Comparison of ENCODE assay signal across 23 cellular contexts in the genomic region with DNA sequence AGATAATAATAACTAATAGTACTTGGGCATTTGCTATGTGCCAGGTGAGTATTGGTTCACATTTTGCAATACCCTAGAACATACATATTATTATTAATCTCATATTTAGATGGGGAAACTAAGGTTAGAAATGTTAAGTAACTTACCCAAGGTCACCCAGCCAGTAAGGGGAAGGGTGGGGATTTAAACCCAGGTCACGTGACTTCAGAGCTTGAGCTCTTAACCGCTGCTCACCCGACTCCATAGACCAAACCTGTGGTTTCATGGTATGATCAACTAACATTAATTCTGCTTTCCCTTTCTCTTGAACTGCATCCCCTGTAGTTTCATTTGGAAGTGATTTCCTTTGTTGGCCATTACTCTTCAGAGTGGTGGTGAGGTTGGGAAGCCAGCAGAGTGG.
DNase-seq lines count a peak whose midpoint lies in the region; ATAC-seq, FAIRE-seq and TF ChIP-seq lines count a peak whose summit lies in the region.
"Had no signal": no experiment of that assay in that cellular context is flagged by ENCODE, and none has a peak within 500 bp of the region (broad histone marks: within the 10 kb centered on the region; RNA-seq: fewer than 3 reads in every experiment).

No MANE protein-coding gene starts in this region.

- BruUV-seq in HepG2 (replicated peaks; lab: Mats Ljungman, UMichigan), result no TSS peak
- no TSS peak for BruUV-seq in GM12878 (replicated peaks; lab: Mats Ljungman, UMichigan)

- no peak for TF ChIP-seq POLR2A in HepG2 (IDR thresholded peaks at IDR 0.05; ENCODE audit: insufficient read depth in 1 of 2, low read depth in 2 of 2, low read length in 2 of 2)
- no peak for TF ChIP-seq POLR2A in right lobe of liver (IDR thresholded peaks at IDR 0.05)
- TF ChIP-seq POLR2A in GM12878 (IDR thresholded peaks at IDR 0.05; ENCODE audit: low read depth, low read length), result no peak

- H2AFZ ChIP-seq in HepG2 (ENCODE audit: low read length), result no peak overlapping the region
- no peak overlapping the region for H2AFZ ChIP-seq in GM12878 (ENCODE audit: control insufficient read depth, low read depth, low read length)
- H2AFZ ChIP-seq: GM23338 had no signal

- FAIRE-seq in HepG2 (lab: Jason Lieb, UNC), result no peak
- FAIRE-seq in GM12878 (lab: Jason Lieb, UNC), result no peak
- FAIRE-seq: A204.1, G401.6, GM12891, GM18507 had no signal

- TF ChIP-seq EP300 in HepG2 (IDR thresholded peaks at IDR 0.05; ENCODE audit: low read depth in 2 of 2, low read length in 2 of 2), result no peak
- no peak for TF ChIP-seq EP300 in HepG2 (CRISPR knock-in tag; IDR thresholded peaks at IDR 0.05; ENCODE audit: borderline replicate concordance)
- TF ChIP-seq EP300 in GM12878 (IDR thresholded peaks at IDR 0.05; ENCODE audit: borderline replicate concordance in 1 of 2, control insufficient read depth in 1 of 2, low read depth in 2 of 2, low read length in 2 of 2), result no peak

- H3K4me3 ChIP-seq in HepG2 (replicated peaks in 1 of 3; ENCODE audit: insufficient read depth in 1 of 3, low read depth in 2 of 3, low read length in 3 of 3) (no peak overlapping the region), right lobe of liver (no peak overlapping the region), GM12878 (no peak overlapping the region), dorsolateral prefrontal cortex (no peak overlapping the region)
- H3K4me3 ChIP-seq: GM23338 had no signal

- H3K9ac ChIP-seq in HepG2 (ENCODE audit: insufficient read depth, low read depth, low read length) (no peak overlapping the region), GM12878 (ENCODE audit: control insufficient read depth, insufficient read depth, low read length) (no peak overlapping the region)

- RAD21 ChIA-PET in GM12878 (lab: Charles Lee; ENCODE audit: unreplicated experiment), result no interaction called here

- H3K27me3 ChIP-seq in HepG2 (ENCODE audit: control insufficient read depth in 1 of 2, insufficient read depth in 2 of 2, low read length in 2 of 2), result no peaks in the 10 kb centered on the region
- no peaks in the 10 kb centered on the region for H3K27me3 ChIP-seq in right lobe of liver
- H3K27me3 ChIP-seq in GM12878 (replicated peaks in 1 of 2; ENCODE audit: control insufficient read depth in 2 of 2, insufficient read depth in 2 of 2, low read length in 1 of 2), result no peaks in the 10 kb centered on the region
- no peaks in the 10 kb centered on the region for H3K27me3 ChIP-seq in dorsolateral prefrontal cortex

- H3K4me2 ChIP-seq in HepG2 (ENCODE audit: low read depth, low read length), result no peak overlapping the region
- H3K4me2 ChIP-seq in GM12878 (ENCODE audit: control insufficient read depth, insufficient read depth), result no peak overlapping the region
- H3K4me2 ChIP-seq: GM23338 had no signal

- POLR2A ChIA-PET in HepG2 (lab: Yijun Ruan, JAX), result no interaction called here
- POLR2A ChIA-PET in GM12878 (lab: Charles Lee), result no interaction called here

- in situ Hi-C loops in HepG2 (cut with HindIII; ENCODE audit: extremely low pct_ligation_motif_present, low pct_unique_long_range_greater_than_20kb), result no loop called here
- in situ Hi-C loops in GM12878 (cut with MboI), result no loop called here

- H3K79me2 ChIP-seq in HepG2 (ENCODE audit: insufficient read depth, low read length) (no peaks in the 10 kb centered on the region), GM12878 (ENCODE audit: control insufficient read depth, insufficient read depth, low read length) (peaks cover 7% of the 10 kb centered on the region)

- ATAC-seq in HepG2, result no peak
- no peak for ATAC-seq in right lobe of liver
- ATAC-seq in GM12878, result no peak
- ATAC-seq: GM23338, HCT116 had no signal

- DNase-seq in HepG2 (ENCODE audit: low spot score), result no peak
- no peak for DNase-seq in right lobe of liver
- DNase-seq in NCI-H69 (lab: John Stamatoyannopoulos, UW), result peak; percentile 42
- no peak for DNase-seq in GM12878 (ENCODE audit: low read depth, low spot score)
- DNase-seq in renal cortical epithelial cell (ENCODE audit: low read depth), result peak; percentile 27
- no peak for DNase-seq in dorsolateral prefrontal cortex
- DNase-seq in foreskin melanocyte, result no peak
- no peak for DNase-seq in AG08396 (ENCODE audit: low spot score)
- DNase-seq: ACHN; C1 segment of cervical spinal cord; Calu3; CD4-positive, alpha-beta memory T cell; COR-L47; DMS153; DND-41; H9 had no signal

- WGBS in HepG2 (ENCODE audit: low lambda C conversion rate), result 2% methylated on average over 3 of the region's 3 CpGs
- WGBS in right lobe of liver (ENCODE audit: insufficient coverage, low coverage, low lambda C conversion rate, missing lambda C conversion rate), result 73% methylated on average over 3 of the region's 3 CpGs
- 46% methylated on average over 3 of the region's 3 CpGs for WGBS in GM12878 (ENCODE audit: insufficient coverage, insufficient replicate concordance, low lambda C conversion rate, missing lambda C conversion rate)

- CTCF ChIA-PET in HepG2 (lab: Yijun Ruan, JAX; ENCODE audit: low intra/inter-chr PET ratio, low total read pairs), result no interaction called here
- CTCF ChIA-PET in GM12878 (lab: Yijun Ruan, JAX), result no interaction called here

- H4K20me1 ChIP-seq in HepG2 (ENCODE audit: insufficient read depth, low read length), result no peaks in the 10 kb centered on the region
- no peaks in the 10 kb centered on the region for H4K20me1 ChIP-seq in GM12878 (ENCODE audit: control insufficient read depth, insufficient read depth)

- TF ChIP-seq RAD21 in HepG2 (CRISPR knock-in tag; IDR thresholded peaks at IDR 0.05) (no peak), GM12878 (IDR thresholded peaks at IDR 0.05; ENCODE audit: insufficient read depth, low read depth, low read length) (no peak)

- TF ChIP-seq CTCF in HepG2 (CRISPR knock-in tag; IDR thresholded peaks at IDR 0.05) (no peak), right lobe of liver (IDR thresholded peaks at IDR 0.05) (no peak), GM12878 (IDR thresholded peaks at IDR 0.05 in 2 of 3, conservative IDR thresholded peaks at IDR 0.05 in 1 of 3; ENCODE audit: control insufficient read depth in 2 of 3, extremely low read depth in 1 of 3, insufficient read depth in 1 of 3, low read depth in 3 of 3, low read length in 3 of 3) (no peak), dorsolateral prefrontal cortex (IDR thresholded peaks at IDR 0.05 in 54 of 56, conservative IDR thresholded peaks at IDR 0.05 in 2 of 56; ENCODE audit: low read depth in 1 of 56, partially characterized antibody in 56 of 56) (no peak)

- H3K4me1 ChIP-seq in HepG2 (ENCODE audit: insufficient read depth, low read length), result no peaks in the 10 kb centered on the region
- H3K4me1 ChIP-seq in right lobe of liver, result no peaks in the 10 kb centered on the region
- H3K4me1 ChIP-seq in GM12878 (ENCODE audit: control insufficient read depth, insufficient read depth, low read length), result peaks cover 5% of the 10 kb centered on the region; the same call in 1 of the 2 replicates

- no peak overlapping the region for H3K27ac ChIP-seq in HepG2 (ENCODE audit: extremely low read length, insufficient read depth, low read length)
- no peak overlapping the region for H3K27ac ChIP-seq in right lobe of liver
- no peak overlapping the region for H3K27ac ChIP-seq in GM12878 (ENCODE audit: control insufficient read depth, insufficient read depth)
- no peak overlapping the region for H3K27ac ChIP-seq in dorsolateral prefrontal cortex
- H3K27ac ChIP-seq: 22Rv1 had no signal

- intact Hi-C loops in HepG2 (cut with micrococcal nuclease; ENCODE audit: unreplicated experiment) (no loop called here), right lobe of liver (cut with DNase I) (no loop called here), GM12878 (cut with micrococcal nuclease; ENCODE audit: unreplicated experiment) (no loop called here), dorsolateral prefrontal cortex (cut with DNase I) (no loop called here)

- H3K9me3 ChIP-seq in HepG2 (ENCODE audit: low read length) (no peaks in the 10 kb centered on the region), right lobe of liver (no peaks in the 10 kb centered on the region), GM12878 (replicated peaks; ENCODE audit: control insufficient read depth, insufficient read depth, low read length) (no peaks in the 10 kb centered on the region; the same call in 2 of the 3 replicates)

- SMC1A ChIA-PET in GM12878 (lab: Charles Lee; ENCODE audit: uncharacterized antibody, unreplicated experiment), result no interaction called here

- H3K36me3 ChIP-seq in HepG2 (replicated peaks in 1 of 2; ENCODE audit: control insufficient read depth in 1 of 2, insufficient read depth in 2 of 2, low read length in 2 of 2) (no peaks in the 10 kb centered on the region), right lobe of liver (no peaks in the 10 kb centered on the region), GM12878 (ENCODE audit: control insufficient read depth in 2 of 2, insufficient read depth in 2 of 2, low read length in 1 of 2) (no peaks in the 10 kb centered on the region)

TF ChIP-seq in HepG2, 621 proteins besides CTCF, POLR2A, EP300 and RAD21 (continues in another document):
- TF ChIP-seq, protein P1, sequence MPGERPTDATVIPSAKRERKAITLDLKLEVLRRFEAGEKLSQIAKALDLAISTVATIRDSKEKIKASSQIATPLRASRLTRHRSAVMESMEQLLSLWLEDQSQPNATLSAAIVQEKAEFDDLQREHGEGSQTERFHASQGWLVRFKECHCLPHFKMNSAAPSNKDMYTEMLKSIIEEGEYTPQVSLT (CRISPR knock-in tag; IDR thresholded peaks at IDR 0.05; ENCODE audit: borderline replicate concordance, low read depth), result no peak
- TF ChIP-seq RAD51 (IDR thresholded peaks at IDR 0.05; ENCODE audit: borderline replicate concordance), result peak; percentile 81; the same call in 1 of the 2 replicates

TF ChIP-seq in GM12878, 131 proteins besides CTCF, POLR2A, EP300 and RAD21:
- TF ChIP-seq ZNF217 (IDR thresholded peaks at IDR 0.05), result no peak
- TF ChIP-seq RB1 (IDR thresholded peaks at IDR 0.05; ENCODE audit: borderline replicate concordance), result no peak
- peak; percentile 52; the same call in 1 of the 2 replicates for TF ChIP-seq RAD51 (IDR thresholded peaks at IDR 0.05)
- no peak for TF ChIP-seq RELA (IDR thresholded peaks at IDR 0.05; ENCODE audit: borderline replicate concordance, partially characterized antibody)
- TF ChIP-seq ELK1 (IDR thresholded peaks at IDR 0.05; ENCODE audit: low read depth, low read length), result no peak
- no peak for TF ChIP-seq CHD2 (IDR thresholded peaks at IDR 0.05; ENCODE audit: borderline replicate concordance, low read depth, low read length)

Comparison
In these comparisons a context has a peak if more than half of its experiments do, and no peak if none do; other contexts are left out.
1. DNase-seq: peak in NCI-H69 (single experiment) and renal cortical epithelial cell (single experiment); none in HepG2 (single experiment), right lobe of liver (0 of 3), GM12878 (single experiment), dorsolateral prefrontal cortex (0 of 10), foreskin melanocyte (single experiment) and AG08396 (single experiment).
2. Of the 75 proteins assayed by ChIP-seq in both HepG2 and GM12878: peak only in HepG2: none; only in GM12878: none; in both: RAD51; in neither: 73; mixed calls (peak in some experiments, not most) for 1.